In genomic region chr1:151459331-151460046, GRCh38 we compare ENCODE assay signal across 8 cellular contexts. TPM values are rescaled to one million over a fixed set of nuclear protein-coding genes. Genes with fewer than 3 reads are reported as not detected.
DNase-seq lines count a peak whose midpoint lies in the region; ATAC-seq and TF ChIP-seq lines count a peak whose summit lies in the region.

Gene POGZ, minus strand, starts transcription at chr1:151459494. Its CDS starts 17,290 bp downstream, at chr1:151442204.

- 0 out of 2 replicates have a peak, but pooled peaks cover 2% of the 10 kb centered on the region for H3K36me3 ChIP-seq in MG63

- H3K9me3 ChIP-seq in MG63, result no peaks in the 10 kb centered on the region

- peak within 1 kb of the TSS; percentile 60 for H3K4me3 ChIP-seq in MG63

- no peak for TF ChIP-seq CTCF in natural killer cell (IDR thresholded peaks at IDR 0.05)

- peaks cover 16 to 21% of the 10 kb centered on the region in 2 donors for H3K27me3 Mint-ChIP-seq in natural killer cell (ENCODE audit: low read depth in 2 of 2)

- no peaks in the 10 kb centered on the region for H3K9me3 Mint-ChIP-seq in natural killer cell

- peak within 1 kb of the TSS; percentile 90 for H3K4me3 Mint-ChIP-seq in natural killer cell

- H3K36me3 Mint-ChIP-seq in natural killer cell, result no peaks in the 10 kb centered on the region

- DNase-seq in DMS153 treated with DMSO at 0.1 percent for 48 hours (lab: John Stamatoyannopoulos, UW; ENCODE audit: unreplicated experiment) (peak; percentile 83), GOT3 (lab: John Stamatoyannopoulos, UW) (peak; percentile 64), MG63 (peak; percentile 99), SHP77 (lab: John Stamatoyannopoulos, UW) (peak; percentile 97 to 98), fibroblast of peridontal ligament (ENCODE audit: extremely low read depth) (peak; percentile 97), natural killer cell (peak; percentile 92)
- DNase-seq in activated T-helper 9 cell treated with anti-CD3 and anti-CD28 coated beads, Interleukin-2, amount 50 U/mL, for 16 hours (ENCODE audit: low read depth), result peak; percentile 91
- DNase-seq in stimulated activated naive CD4-positive, alpha-beta T cell (lab: John Stamatoyannopoulos, UW), result peak; percentile 82 to 94 (median 90)

- peak within 1 kb of the TSS; percentile 87 to 94 for H3K27ac Mint-ChIP-seq in natural killer cell

- peaks cover 17 to 18% of the 10 kb centered on the region in 2 donors for H3K4me1 Mint-ChIP-seq in natural killer cell

- peaks cover 4% of the 10 kb centered on the region; the same call in 1 of the 2 replicates for H3K27me3 ChIP-seq in MG63

- ATAC-seq in natural killer cell, result peak; percentile 79 to 87 (median 79)

- intact Hi-C loops in natural killer cell (cut with micrococcal nuclease), result loop anchor here (1.0 to 5.0 kb wide), 2 partner anchors 60 to 83 kb away; partner anchors contain the start of genes PSMB4 and TUFT1

RNA-seq across cellular contexts. Expression of gene POGZ, which starts in this region (rescaled TPM):
- total RNA-seq in MG63 (2014; rRNA removed; shearing (Covaris generic); ENCODE audit: low replicate concordance), result 4.2 and 5.7 TPM in 2 replicates
- total RNA-seq in natural killer cell, result 100 to 1,000 TPM; 106 to 129 (median 121) TPM

Comparison
In these comparisons a context has a peak if more than half of its experiments do, and no peak if none do; other contexts are left out.
1. Peak in every context shown above with its lines: DNase-seq, ATAC-seq and H3K4me3 ChIP-seq.
2. RNA of gene POGZ (total RNA-seq): 106 to 129 TPM in natural killer cell; 4.2 to 5.7 TPM in MG63; every median in the first group is over 10 times any median in the second.